ENCODE assay signal across 1 cellular context in the genomic region with DNA sequence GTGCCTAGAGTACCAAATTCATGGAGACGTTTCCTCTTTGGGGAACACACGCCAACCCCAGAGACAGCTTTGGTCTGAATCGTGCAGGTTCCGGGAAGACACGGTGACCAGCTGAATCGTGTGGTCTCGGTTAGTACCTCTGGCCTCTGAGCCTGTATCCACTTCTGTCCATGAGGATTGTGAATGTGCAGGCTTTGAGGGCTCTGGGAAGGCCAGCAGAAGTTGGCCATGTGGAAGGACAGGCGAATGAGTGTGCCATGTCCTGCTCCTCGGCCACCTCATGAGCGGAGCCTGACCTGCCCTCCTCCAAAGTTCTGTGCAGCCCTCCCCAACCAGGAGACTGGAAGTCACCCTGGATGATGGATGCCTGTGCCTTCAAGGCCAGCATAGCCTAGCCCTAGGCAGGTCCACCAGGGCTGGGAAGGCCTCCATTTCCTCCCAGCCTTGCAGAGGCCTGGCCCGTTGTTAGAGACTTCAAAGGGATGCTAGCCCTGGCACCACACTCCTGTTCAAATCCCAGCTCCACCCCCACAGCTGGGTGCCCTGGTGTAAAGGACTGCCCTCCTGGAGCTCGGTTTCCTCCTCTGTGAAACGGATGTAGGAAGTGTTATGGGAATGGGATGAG.
TF ChIP-seq lines count a peak whose summit lies in the region.

No MANE protein-coding gene starts in this region.

TF ChIP-seq in IMR-90, 13 proteins besides CTCF, POLR2A, EP300 and RAD21:
- TF ChIP-seq RFX5 (IDR thresholded peaks at IDR 0.05; ENCODE audit: low read depth, low read length) (no peak), CEBPB (IDR thresholded peaks at IDR 0.05; ENCODE audit: low read depth, low read length) (no peak), RCOR1 (IDR thresholded peaks at IDR 0.05; ENCODE audit: insufficient replicate concordance, low read length) (no peak), NFE2L2 (IDR thresholded peaks at IDR 0.05; ENCODE audit: low read depth, low read length) (no peak), MAFK (IDR thresholded peaks at IDR 0.05; ENCODE audit: low read depth, low read length) (no peak), BHLHE40 (IDR thresholded peaks at IDR 0.05; ENCODE audit: low read depth, low read length) (no peak), MXI1 (IDR thresholded peaks at IDR 0.05; ENCODE audit: borderline replicate concordance, low read depth, low read length) (no peak), MAZ (IDR thresholded peaks at IDR 0.05; ENCODE audit: borderline replicate concordance, low read depth, low read length) (no peak)
- TF ChIP-seq, protein P1, sequence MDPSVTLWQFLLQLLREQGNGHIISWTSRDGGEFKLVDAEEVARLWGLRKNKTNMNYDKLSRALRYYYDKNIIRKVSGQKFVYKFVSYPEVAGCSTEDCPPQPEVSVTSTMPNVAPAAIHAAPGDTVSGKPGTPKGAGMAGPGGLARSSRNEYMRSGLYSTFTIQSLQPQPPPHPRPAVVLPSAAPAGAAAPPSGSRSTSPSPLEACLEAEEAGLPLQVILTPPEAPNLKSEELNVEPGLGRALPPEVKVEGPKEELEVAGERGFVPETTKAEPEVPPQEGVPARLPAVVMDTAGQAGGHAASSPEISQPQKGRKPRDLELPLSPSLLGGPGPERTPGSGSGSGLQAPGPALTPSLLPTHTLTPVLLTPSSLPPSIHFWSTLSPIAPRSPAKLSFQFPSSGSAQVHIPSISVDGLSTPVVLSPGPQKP (IDR thresholded peaks at IDR 0.05; ENCODE audit: borderline replicate concordance, low read depth, low read length): no peak
- TF ChIP-seq, protein P2, sequence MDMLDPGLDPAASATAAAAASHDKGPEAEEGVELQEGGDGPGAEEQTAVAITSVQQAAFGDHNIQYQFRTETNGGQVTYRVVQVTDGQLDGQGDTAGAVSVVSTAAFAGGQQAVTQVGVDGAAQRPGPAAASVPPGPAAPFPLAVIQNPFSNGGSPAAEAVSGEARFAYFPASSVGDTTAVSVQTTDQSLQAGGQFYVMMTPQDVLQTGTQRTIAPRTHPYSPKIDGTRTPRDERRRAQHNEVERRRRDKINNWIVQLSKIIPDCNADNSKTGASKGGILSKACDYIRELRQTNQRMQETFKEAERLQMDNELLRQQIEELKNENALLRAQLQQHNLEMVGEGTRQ (IDR thresholded peaks at IDR 0.05; ENCODE audit: low read depth, low read length): no peak
